Comparison of ENCODE assay signal across 7 cellular contexts in genomic region chr5:161098516-161098915, GRCh38.
"Had no signal": no experiment of that assay in that cellular context is flagged by ENCODE, and none has a peak within 500 bp of the region (broad histone marks: within the 10 kb centered on the region; RNA-seq: fewer than 3 reads in every experiment).

No MANE protein-coding gene starts in this region.

- DNase-seq: H9, HCEC 1CT had no signal

- H3K4me2 ChIP-seq: GM23338 had no signal

- H2AFZ ChIP-seq: GM23338 had no signal

- FAIRE-seq: H1, H54, HepG2 had no signal

- H3K4me3 ChIP-seq: GM23338 had no signal

- ATAC-seq: GM23338, HepG2 had no signal

- H3K27ac ChIP-seq: HL-60 had no signal
